Comparison of ENCODE assay signal across 23 cellular contexts in genomic region chr2:20528713-20529112, GRCh38.
"Had no signal": no experiment of that assay in that cellular context is flagged by ENCODE, and none has a peak within 500 bp of the region (broad histone marks: within the 10 kb centered on the region; RNA-seq: fewer than 3 reads in every experiment).

No MANE protein-coding gene starts in this region.

- H3K27ac ChIP-seq: RWPE1 had no signal

- H3K9me3 Mint-ChIP-seq: T-cell; T-helper 1 cell treated with Interleukin-12 subunit alpha and Interleukin-12 subunit beta and Interleukin-4 antibody, amounts not matched to agents 30 μg/mL and 1 μg/mL, for 36 hours had no signal

- DNase-seq: Karpas-422, KG1, MM.1S, NCI-H1105, NCI-H1417, NCI-H1436 treated with DMSO at 0.1 percent for 48 hours, NCI-H1694, NCI-H187 treated with DMSO at 0.1 percent for 48 hours, NCI-H2029 treated with DMSO at 0.1 percent for 48 hours, NCI-H2227 treated with DMSO at 0.1 percent for 48 hours, NCI-H446, NCI-H510A, NCI-H524 treated with DMSO at 0.1 percent for 48 hours, NCI-H69, NCI-H774, PC-3, SHP77, SK-N-SH, SW 1271, T-cell had no signal

- H3K4me3 Mint-ChIP-seq: T-cell; T-helper 1 cell treated with Interleukin-12 subunit alpha and Interleukin-12 subunit beta and Interleukin-4 antibody, amounts not matched to agents 30 μg/mL and 1 μg/mL, for 36 hours had no signal

- H3K9ac ChIP-seq: SK-N-SH had no signal

- H3K4me2 ChIP-seq: SK-N-SH had no signal

- H3K36me3 Mint-ChIP-seq: T-cell had no signal

- H3K27ac Mint-ChIP-seq: T-cell; T-helper 1 cell treated with Interleukin-12 subunit alpha and Interleukin-12 subunit beta and Interleukin-4 antibody, amounts not matched to agents 30 μg/mL and 1 μg/mL, for 36 hours had no signal

- ATAC-seq: Panc1, PC-3, T-cell had no signal

- H3K9me3 ChIP-seq: SK-N-SH had no signal
